Comparison of ENCODE assay signal across 33 cellular contexts in the genomic region with DNA sequence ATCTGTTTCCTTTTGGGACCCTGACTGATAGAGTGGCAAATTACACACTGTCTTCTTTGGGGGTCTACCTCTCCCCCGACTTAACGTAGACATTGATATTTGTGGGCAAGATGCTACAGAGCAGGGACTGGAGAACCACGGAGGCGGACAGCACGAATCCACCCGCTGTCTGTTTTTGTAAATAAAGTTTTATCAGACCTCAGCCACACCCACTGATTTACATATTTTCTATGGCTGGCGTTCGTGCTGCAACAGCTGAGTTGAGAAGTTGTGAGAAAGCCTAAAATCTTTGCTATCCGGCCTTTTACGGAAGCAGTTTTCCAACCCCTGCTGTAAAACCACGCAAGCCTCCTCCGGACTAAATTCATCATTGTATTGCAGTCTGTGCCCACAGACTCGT.
"Had no signal": no experiment of that assay in that cellular context is flagged by ENCODE, and none has a peak within 500 bp of the region (broad histone marks: within the 10 kb centered on the region; RNA-seq: fewer than 3 reads in every experiment).

No MANE protein-coding gene starts in this region.

- DNase-seq: activated effector memory CD4-positive, alpha-beta T cell treated with anti-CD3 and anti-CD28 coated beads, Interleukin-2, amount 50 U/mL, for 16 hours; activated effector memory CD4-positive, alpha-beta T cell treated with Interleukin-2 at 50 U/mL for 16 hours; activated gamma-delta T cell; activated gamma-delta T cell treated with Interleukin-2 at 50 U/mL for 16 hours; activated naive CD4-positive, alpha-beta T cell; activated naive CD4-positive, alpha-beta T cell treated with anti-CD3 and anti-CD28 coated beads for 36 hours; activated naive CD4-positive, alpha-beta T cell treated with anti-CD3 and anti-CD28 coated beads, Interleukin-2, amount 10 ng/mL, durations not matched to agents 7 days and 5 days; activated naive CD4-positive, alpha-beta T cell treated with anti-CD3 and anti-CD28 coated beads, Interleukin-2, amount 50 U/mL, for 16 hours; activated naive CD4-positive, alpha-beta T cell treated with Interleukin-2 at 50 U/mL for 16 hours; activated naive CD8-positive, alpha-beta T cell treated with anti-CD3 and anti-CD28 coated beads for 36 hours; activated naive CD8-positive, alpha-beta T cell treated with anti-CD3 and anti-CD28 coated beads, Interleukin-2, amount 10 ng/mL, durations not matched to agents 7 days and 5 days; activated naive CD8-positive, alpha-beta T cell treated with anti-CD3 and anti-CD28 coated beads, Interleukin-2, amount 50 U/mL, for 24 hours; activated T-cell treated with anti-CD3 and anti-CD28 coated beads, Interleukin-2, amount 50 U/mL, for 1 hour; activated T-cell treated with anti-CD3 and anti-CD28 coated beads, Interleukin-2, amount 50 U/mL, for 24 hours; activated T-cell treated with anti-CD3 and anti-CD28 coated beads, Interleukin-2, amount 50 U/mL, for 4 hours; activated T-cell treated with anti-CD3 and anti-CD28 coated beads, Interleukin-2, amount 50 U/mL, for 48 hours; activated T-cell treated with anti-CD3 and anti-CD28 coated beads, Interleukin-2, amount 50 U/mL, for 72 hours; adrenal gland; amniotic stem cell; amygdala; anterior cingulate cortex; aorta; body of pancreas; brain microvascular endothelial cell; caudate nucleus; central memory CD4-positive, alpha-beta T cell; cerebellar nuclear complex had no signal

- H3K27ac ChIP-seq: adrenal gland, ascending aorta, body of pancreas, brain microvascular endothelial cell, breast epithelium, cardiac muscle cell had no signal

- H3K4me3 ChIP-seq: adrenal gland, ascending aorta, body of pancreas, breast epithelium, cardiac muscle cell had no signal

- H3K9me3 ChIP-seq: adrenal gland, ascending aorta, body of pancreas, breast epithelium had no signal

- FAIRE-seq: astrocyte, bronchial epithelial cell had no signal

- ATAC-seq: activated naive CD8-positive, alpha-beta T cell treated with anti-CD3 and anti-CD28 coated beads, Interleukin-2, amount 50 U/mL, for 24 hours; activated T-cell treated with anti-CD3 and anti-CD28 coated beads, Interleukin-2, amount 50 U/mL, for 4 hours; activated T-helper 17 cell treated with anti-CD3 and anti-CD28 coated beads, Interleukin-2, amount 50 U/mL, for 72 hours; body of pancreas had no signal

- H3K36me3 ChIP-seq: adrenal gland, ascending aorta, brain microvascular endothelial cell, breast epithelium, cardiac muscle cell had no signal

- H3K4me1 ChIP-seq: adrenal gland, ascending aorta, breast epithelium had no signal

- H3K27me3 ChIP-seq: ascending aorta, body of pancreas, brain microvascular endothelial cell, breast epithelium, cardiac muscle cell had no signal
